In genomic region chr21:41366522-41367151, GRCh38 we compare ENCODE assay signal across 8 cellular contexts. TPM values are rescaled to one million over a fixed set of nuclear protein-coding genes. Genes with fewer than 3 reads are reported as not detected.
DNase-seq lines count a peak whose midpoint lies in the region; ATAC-seq and TF ChIP-seq lines count a peak whose summit lies in the region.

No MANE protein-coding gene starts in this region.

- ATAC-seq in naive thymus-derived CD8-positive, alpha-beta T cell = no peak
- ATAC-seq in GM18861 (IDR thresholded peaks at IDR 0.05; ENCODE audit: unreplicated experiment) (no peak), HG03159 (IDR thresholded peaks at IDR 0.05; ENCODE audit: unreplicated experiment) (no peak), GM18867 (IDR thresholded peaks at IDR 0.05; ENCODE audit: unreplicated experiment) (no peak)

- no peaks in the 10 kb centered on the region for H3K36me3 ChIP-seq in brain microvascular endothelial cell (replicated peaks)

- no peak overlapping the region for H3K27ac ChIP-seq in brain microvascular endothelial cell

- DNase-seq in ELR (ENCODE audit: low read depth) = peak; percentile 81
- DNase-seq in LHCN-M2 (ENCODE audit: low read depth) = peak; percentile 69
- DNase-seq in brain microvascular endothelial cell = peak; percentile 75
- no peak for DNase-seq in naive thymus-derived CD8-positive, alpha-beta T cell
- no peak for DNase-seq in NCI-H69 (lab: John Stamatoyannopoulos, UW)

- POLR2A ChIA-PET in naive thymus-derived CD8-positive, alpha-beta T cell (lab: Charles Lee) = interaction anchor here (0.6 to 4.2 kb wide), 2 partner anchors 27 to 59 kb away, joined by 5 to 61 read pairs; partner anchors contain the start of gene MX1

- peaks cover 0 to 31% (median 19%) of the 10 kb centered on the region in 3 donors for H3K36me3 Mint-ChIP-seq in naive thymus-derived CD8-positive, alpha-beta T cell

- peak overlapping the region; percentile 57 to 99 (median 82) for H3K27ac Mint-ChIP-seq in naive thymus-derived CD8-positive, alpha-beta T cell

- in situ Hi-C loops in brain microvascular endothelial cell (cut with HindIII; ENCODE audit: low pct_ligation_motif_present, low sequenced_read_pairs) = no loop called here

- peaks cover 41 to 95% (median 89%) of the 10 kb centered on the region in 4 donors for H3K4me1 Mint-ChIP-seq in naive thymus-derived CD8-positive, alpha-beta T cell

- peak overlapping the region in 5 of 10 donors; percentile 1 to 59 (median 15) for H3K4me3 Mint-ChIP-seq in naive thymus-derived CD8-positive, alpha-beta T cell

- TF ChIP-seq CTCF in brain microvascular endothelial cell (IDR thresholded peaks at IDR 0.05; ENCODE audit: low read depth, low read length, missing control alignments) = no peak

- H3K9me3 Mint-ChIP-seq in naive thymus-derived CD8-positive, alpha-beta T cell = no peaks in the 10 kb centered on the region

- H3K27me3 Mint-ChIP-seq in naive thymus-derived CD8-positive, alpha-beta T cell = peaks cover 0 to 4% (median 0%) of the 10 kb centered on the region in 5 donors

- H3K4me3 ChIP-seq in brain microvascular endothelial cell (ENCODE audit: low read depth, low read length) = no peak overlapping the region

- H3K27me3 ChIP-seq in brain microvascular endothelial cell (replicated peaks) = no peaks in the 10 kb centered on the region

RNA-seq across cellular contexts. Expression of gene MX2, which starts 4.8 kb away (rescaled TPM):
- 0.26 and 0.69 TPM in 2 replicates for total RNA-seq in LHCN-M2 (2014; rRNA removed)
- polyA plus RNA-seq in LHCN-M2 (2012) = 0.11 TPM
- total RNA-seq in naive thymus-derived CD8-positive, alpha-beta T cell = 100 to 1,000 TPM; 114 to 125 TPM
- 10 to 100 TPM; 27.8 to 49.6 (median 42.4) TPM for polyA plus RNA-seq in naive thymus-derived CD8-positive, alpha-beta T cell

RNA-seq across cellular contexts. Expression of gene FAM3B, which starts 50.0 kb away (rescaled TPM):
- not detected in 2 replicates for total RNA-seq in LHCN-M2 (2014; rRNA removed)
- polyA plus RNA-seq in LHCN-M2 (2012) = not detected
- not detected for total RNA-seq in naive thymus-derived CD8-positive, alpha-beta T cell
- polyA plus RNA-seq in naive thymus-derived CD8-positive, alpha-beta T cell = not detected

RNA-seq across cellular contexts. Expression of gene MX1, which starts 59.4 kb away (rescaled TPM):
- total RNA-seq in LHCN-M2 (2014; rRNA removed) = 3.8 and 8.4 TPM in 2 replicates
- 1.5 TPM for polyA plus RNA-seq in LHCN-M2 (2012)
- total RNA-seq in naive thymus-derived CD8-positive, alpha-beta T cell = 10 to 100 TPM; 61.4 to 66.7 TPM
- 10 to 100 TPM; 36.8 to 64.7 (median 44.8) TPM for polyA plus RNA-seq in naive thymus-derived CD8-positive, alpha-beta T cell

Comparison
In these comparisons a context has a peak if more than half of its experiments do, and no peak if none do; other contexts are left out.
1. DNase-seq: peak in ELR (single experiment), LHCN-M2 (single experiment) and brain microvascular endothelial cell (single experiment); none in naive thymus-derived CD8-positive, alpha-beta T cell (0 of 10) and NCI-H69 (single experiment).
2. RNA of gene MX2, which starts 4.8 kb away (total RNA-seq): 114 to 125 TPM in naive thymus-derived CD8-positive, alpha-beta T cell; 0.26 to 0.69 TPM in LHCN-M2; every median in the first group is over 10 times any median in the second.